2 cellular contexts compared by ENCODE assay signal in genomic region chr2:16487686-16488085, GRCh38.
TF ChIP-seq lines count a peak whose summit lies in the region.

No MANE protein-coding gene starts in this region.

TF ChIP-seq in GM12878, 131 proteins besides CTCF, POLR2A, EP300 and RAD21 (continued from another document):
- TF ChIP-seq, protein P1, sequence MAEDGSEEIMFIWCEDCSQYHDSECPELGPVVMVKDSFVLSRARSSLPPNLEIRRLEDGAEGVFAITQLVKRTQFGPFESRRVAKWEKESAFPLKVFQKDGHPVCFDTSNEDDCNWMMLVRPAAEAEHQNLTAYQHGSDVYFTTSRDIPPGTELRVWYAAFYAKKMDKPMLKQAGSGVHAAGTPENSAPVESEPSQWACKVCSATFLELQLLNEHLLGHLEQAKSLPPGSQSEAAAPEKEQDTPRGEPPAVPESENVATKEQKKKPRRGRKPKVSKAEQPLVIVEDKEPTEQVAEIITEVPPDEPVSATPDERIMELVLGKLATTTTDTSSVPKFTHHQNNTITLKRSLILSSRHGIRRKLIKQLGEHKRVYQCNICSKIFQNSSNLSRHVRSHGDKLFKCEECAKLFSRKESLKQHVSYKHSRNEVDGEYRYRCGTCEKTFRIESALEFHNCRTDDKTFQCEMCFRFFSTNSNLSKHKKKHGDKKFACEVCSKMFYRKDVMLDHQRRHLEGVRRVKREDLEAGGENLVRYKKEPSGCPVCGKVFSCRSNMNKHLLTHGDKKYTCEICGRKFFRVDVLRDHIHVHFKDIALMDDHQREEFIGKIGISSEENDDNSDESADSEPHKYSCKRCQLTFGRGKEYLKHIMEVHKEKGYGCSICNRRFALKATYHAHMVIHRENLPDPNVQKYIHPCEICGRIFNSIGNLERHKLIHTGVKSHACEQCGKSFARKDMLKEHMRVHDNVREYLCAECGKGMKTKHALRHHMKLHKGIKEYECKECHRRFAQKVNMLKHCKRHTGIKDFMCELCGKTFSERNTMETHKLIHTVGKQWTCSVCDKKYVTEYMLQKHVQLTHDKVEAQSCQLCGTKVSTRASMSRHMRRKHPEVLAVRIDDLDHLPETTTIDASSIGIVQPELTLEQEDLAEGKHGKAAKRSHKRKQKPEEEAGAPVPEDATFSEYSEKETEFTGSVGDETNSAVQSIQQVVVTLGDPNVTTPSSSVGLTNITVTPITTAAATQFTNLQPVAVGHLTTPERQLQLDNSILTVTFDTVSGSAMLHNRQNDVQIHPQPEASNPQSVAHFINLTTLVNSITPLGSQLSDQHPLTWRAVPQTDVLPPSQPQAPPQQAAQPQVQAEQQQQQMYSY (CRISPR knock-in tag; IDR thresholded peaks at IDR 0.05): no peak
- TF ChIP-seq GABPA (IDR thresholded peaks at IDR 0.05; ENCODE audit: low read depth): no peak
- no peak for TF ChIP-seq ZSCAN29 (IDR thresholded peaks at IDR 0.05)
- TF ChIP-seq KAT2A (conservative IDR thresholded peaks at IDR 0.05; ENCODE audit: control insufficient read depth, low read depth, low read length): no peak
- no peak for TF ChIP-seq POLR2AphosphoS2 (IDR thresholded peaks at IDR 0.05; ENCODE audit: low read depth, low read length)
- no peak for TF ChIP-seq MYB (IDR thresholded peaks at IDR 0.05; ENCODE audit: borderline replicate concordance, low read depth, low read length)

TF ChIP-seq in HepG2, 621 proteins besides CTCF, POLR2A, EP300 and RAD21 (continued from another document):
- TF ChIP-seq ZSCAN31 (CRISPR knock-in tag; IDR thresholded peaks at IDR 0.05; ENCODE audit: low read depth): no peak
- no peak for TF ChIP-seq RELA (CRISPR knock-in tag; IDR thresholded peaks at IDR 0.05)
- TF ChIP-seq STAG1 (CRISPR knock-in tag; IDR thresholded peaks at IDR 0.05): peak; percentile 87
- TF ChIP-seq CEBPB (IDR thresholded peaks at IDR 0.05; ENCODE audit: borderline replicate concordance, low read depth, low read length): peak; percentile 85
- TF ChIP-seq ZFP90 (CRISPR knock-in tag; IDR thresholded peaks at IDR 0.05; ENCODE audit: borderline replicate concordance): no peak
- TF ChIP-seq, protein P2, sequence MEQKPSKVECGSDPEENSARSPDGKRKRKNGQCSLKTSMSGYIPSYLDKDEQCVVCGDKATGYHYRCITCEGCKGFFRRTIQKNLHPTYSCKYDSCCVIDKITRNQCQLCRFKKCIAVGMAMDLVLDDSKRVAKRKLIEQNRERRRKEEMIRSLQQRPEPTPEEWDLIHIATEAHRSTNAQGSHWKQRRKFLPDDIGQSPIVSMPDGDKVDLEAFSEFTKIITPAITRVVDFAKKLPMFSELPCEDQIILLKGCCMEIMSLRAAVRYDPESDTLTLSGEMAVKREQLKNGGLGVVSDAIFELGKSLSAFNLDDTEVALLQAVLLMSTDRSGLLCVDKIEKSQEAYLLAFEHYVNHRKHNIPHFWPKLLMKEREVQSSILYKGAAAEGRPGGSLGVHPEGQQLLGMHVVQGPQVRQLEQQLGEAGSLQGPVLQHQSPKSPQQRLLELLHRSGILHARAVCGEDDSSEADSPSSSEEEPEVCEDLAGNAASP (CRISPR knock-in tag; IDR thresholded peaks at IDR 0.05; ENCODE audit: borderline replicate concordance): no peak
- no peak for TF ChIP-seq GTF2F1 (IDR thresholded peaks at IDR 0.05; ENCODE audit: low read length)
- no peak for TF ChIP-seq NR2C2 (CRISPR knock-in tag; IDR thresholded peaks at IDR 0.05; ENCODE audit: borderline replicate concordance)
- TF ChIP-seq, protein P3, sequence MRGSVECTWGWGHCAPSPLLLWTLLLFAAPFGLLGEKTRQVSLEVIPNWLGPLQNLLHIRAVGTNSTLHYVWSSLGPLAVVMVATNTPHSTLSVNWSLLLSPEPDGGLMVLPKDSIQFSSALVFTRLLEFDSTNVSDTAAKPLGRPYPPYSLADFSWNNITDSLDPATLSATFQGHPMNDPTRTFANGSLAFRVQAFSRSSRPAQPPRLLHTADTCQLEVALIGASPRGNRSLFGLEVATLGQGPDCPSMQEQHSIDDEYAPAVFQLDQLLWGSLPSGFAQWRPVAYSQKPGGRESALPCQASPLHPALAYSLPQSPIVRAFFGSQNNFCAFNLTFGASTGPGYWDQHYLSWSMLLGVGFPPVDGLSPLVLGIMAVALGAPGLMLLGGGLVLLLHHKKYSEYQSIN (CRISPR knock-in tag; IDR thresholded peaks at IDR 0.05; ENCODE audit: borderline replicate concordance): no peak
- TF ChIP-seq MEIS2 (CRISPR knock-in tag; IDR thresholded peaks at IDR 0.05): no peak
- no peak for TF ChIP-seq RBM39 (IDR thresholded peaks at IDR 0.05; ENCODE audit: low read depth, low read length, poor library complexity, severe bottlenecking)
- TF ChIP-seq AGO1 (IDR thresholded peaks at IDR 0.05; ENCODE audit: low read depth, low read length, poor library complexity, severe bottlenecking): no peak
- TF ChIP-seq PPARG (CRISPR knock-in tag; conservative IDR thresholded peaks at IDR 0.05): no peak
- peak; percentile 92 for TF ChIP-seq CEBPG (CRISPR knock-in tag; IDR thresholded peaks at IDR 0.05)
- no peak for TF ChIP-seq CCDC6 (CRISPR knock-in tag; IDR thresholded peaks at IDR 0.05)
- TF ChIP-seq SMC3 (IDR thresholded peaks at IDR 0.05; ENCODE audit: low read length): peak; percentile 47; the same call in 1 of the 2 replicates
- TF ChIP-seq RAD51 (IDR thresholded peaks at IDR 0.05; ENCODE audit: borderline replicate concordance): no peak
- no peak for TF ChIP-seq MTF2 (CRISPR knock-in tag; IDR thresholded peaks at IDR 0.05; ENCODE audit: borderline replicate concordance)
